22 cellular contexts compared by ENCODE assay signal in the genomic region with DNA sequence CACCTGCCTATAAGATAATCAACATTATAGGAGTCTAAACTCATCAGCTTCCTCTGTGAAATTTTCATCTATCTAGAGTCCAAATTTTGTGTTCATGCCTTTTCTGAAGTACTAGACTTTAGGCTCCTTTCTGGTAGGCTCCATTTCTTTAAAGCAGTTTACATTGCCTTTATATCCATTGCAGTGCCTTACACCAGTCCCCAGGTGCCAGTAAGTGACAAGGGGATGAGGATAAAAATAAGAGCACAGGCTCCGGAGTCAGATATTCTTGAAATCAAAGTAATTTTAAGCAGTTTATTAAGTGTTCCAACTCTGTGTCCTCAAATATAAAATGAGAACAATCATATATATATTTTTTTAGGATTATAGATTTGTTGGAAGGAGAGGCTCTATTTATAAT.
"Had no signal": no experiment of that assay in that cellular context is flagged by ENCODE, and none has a peak within 500 bp of the region (broad histone marks: within the 10 kb centered on the region; RNA-seq: fewer than 3 reads in every experiment).

No MANE protein-coding gene starts in this region.

- H3K4me2 ChIP-seq: neural progenitor cell had no signal

- DNase-seq: activated CD4-positive, alpha-beta memory T cell treated with anti-CD3 and anti-CD28 coated beads for 36 hours; activated CD4-positive, alpha-beta T cell treated with anti-CD3 and anti-CD28 coated beads for 4 hours; activated CD4-positive, CD25-positive, alpha-beta regulatory T cell; activated naive CD4-positive, alpha-beta T cell treated with Interleukin-2 at 50 U/mL for 16 hours; activated naive CD8-positive, alpha-beta T cell treated with anti-CD3 and anti-CD28 coated beads for 36 hours; activated T-cell treated with anti-CD3 and anti-CD28 coated beads, Interleukin-2, amount 50 U/mL, for 48 hours; colonic mucosa; dorsolateral prefrontal cortex; effector memory CD8-positive, alpha-beta T cell; esophagus squamous epithelium; heart left ventricle; mesenchymal stem cell; spleen; stimulated activated CD4-positive, alpha-beta T cell treated with anti-CD3 and anti-CD28 coated beads, Interleukin-4, amount 100 ng/mL, for 1 hour; stimulated activated naive CD4-positive, alpha-beta T cell treated with Interleukin-2 at 50 U/mL for 16 hours; T1000 had no signal

- H3K27me3 ChIP-seq: breast epithelium, colonic mucosa, dorsolateral prefrontal cortex, esophagus squamous epithelium, heart left ventricle, neural progenitor cell, spleen, vagina had no signal

- H2AFZ ChIP-seq: neural progenitor cell had no signal

- H3K4me3 ChIP-seq: breast epithelium, colonic mucosa, dorsolateral prefrontal cortex, esophagus squamous epithelium, heart left ventricle, neural progenitor cell, spleen, thoracic aorta, vagina had no signal

- H3K9ac ChIP-seq: neural progenitor cell had no signal

- H3K4me1 ChIP-seq: breast epithelium, colonic mucosa, esophagus squamous epithelium, neural progenitor cell, spleen, vagina had no signal

- H3K27me3 Mint-ChIP-seq: activated CD4-positive, alpha-beta memory T cell treated with anti-CD3 and anti-CD28 coated beads for 36 hours; activated naive CD8-positive, alpha-beta T cell treated with anti-CD3 and anti-CD28 coated beads for 36 hours; type B pancreatic cell had no signal

- H3K36me3 Mint-ChIP-seq: activated CD4-positive, alpha-beta memory T cell treated with anti-CD3 and anti-CD28 coated beads for 36 hours; activated naive CD8-positive, alpha-beta T cell treated with anti-CD3 and anti-CD28 coated beads for 36 hours; neural progenitor cell; type B pancreatic cell had no signal

- H3K4me1 Mint-ChIP-seq: activated naive CD8-positive, alpha-beta T cell treated with anti-CD3 and anti-CD28 coated beads for 36 hours; central memory CD8-positive, alpha-beta T cell had no signal

- H3K27ac ChIP-seq: breast epithelium, colonic mucosa, dorsolateral prefrontal cortex, esophagus squamous epithelium, heart left ventricle, neural progenitor cell, spleen, thoracic aorta, vagina had no signal

- H3K36me3 ChIP-seq: breast epithelium, colonic mucosa, esophagus squamous epithelium, heart left ventricle, neural progenitor cell, spleen, thoracic aorta, vagina had no signal

- ATAC-seq: effector memory CD8-positive, alpha-beta T cell; heart left ventricle had no signal

- H3K4me3 Mint-ChIP-seq: activated CD4-positive, alpha-beta memory T cell treated with anti-CD3 and anti-CD28 coated beads for 36 hours; activated naive CD8-positive, alpha-beta T cell treated with anti-CD3 and anti-CD28 coated beads for 36 hours; central memory CD8-positive, alpha-beta T cell; effector memory CD8-positive, alpha-beta T cell; neural progenitor cell; type B pancreatic cell had no signal

- H3K9me3 Mint-ChIP-seq: activated CD4-positive, alpha-beta memory T cell treated with anti-CD3 and anti-CD28 coated beads for 36 hours; activated naive CD8-positive, alpha-beta T cell treated with anti-CD3 and anti-CD28 coated beads for 36 hours; central memory CD8-positive, alpha-beta T cell; effector memory CD8-positive, alpha-beta T cell; neural progenitor cell; type B pancreatic cell had no signal

- H3K27ac Mint-ChIP-seq: activated CD4-positive, alpha-beta memory T cell treated with anti-CD3 and anti-CD28 coated beads for 36 hours; activated naive CD8-positive, alpha-beta T cell treated with anti-CD3 and anti-CD28 coated beads for 36 hours; effector memory CD8-positive, alpha-beta T cell; neural progenitor cell; type B pancreatic cell had no signal

- H3K9me3 ChIP-seq: breast epithelium, colonic mucosa, esophagus squamous epithelium, heart left ventricle, thoracic aorta, vagina had no signal
